In the genomic region with DNA sequence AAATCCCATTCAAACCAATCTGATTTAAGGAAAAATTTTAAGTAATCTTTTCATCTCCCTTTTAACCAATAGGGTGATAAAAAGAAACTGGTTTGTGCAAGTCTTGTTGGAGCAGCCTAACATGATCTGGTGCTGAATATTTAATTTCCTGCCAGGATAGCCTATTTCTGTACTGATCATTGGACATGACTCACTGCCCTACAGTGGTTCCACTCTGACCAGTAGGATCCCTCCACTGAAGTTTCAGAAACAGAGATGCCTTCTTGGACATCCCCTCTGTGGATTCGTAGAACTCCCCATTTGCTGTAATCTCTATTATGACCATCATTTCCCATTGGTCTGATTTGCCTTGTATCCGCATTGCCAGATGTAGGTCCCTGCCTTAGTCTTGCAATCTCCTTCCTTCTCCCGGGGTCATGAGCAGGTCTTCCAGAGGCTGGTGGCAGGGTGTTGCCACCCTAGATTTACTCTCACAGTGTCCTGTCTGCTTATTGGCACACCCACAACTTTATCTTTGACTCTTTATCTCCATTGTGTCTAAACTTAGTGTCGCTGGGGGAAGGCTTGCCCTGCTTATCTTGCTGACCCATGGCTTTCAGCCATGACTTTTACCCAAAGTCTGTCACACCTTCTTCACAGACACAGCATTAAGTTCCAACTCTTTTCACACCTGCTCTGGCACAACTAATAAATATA, we compare ENCODE assay signal across 16 cellular contexts. TPM values are rescaled to one million over a fixed set of nuclear protein-coding genes. Genes with fewer than 3 reads are reported as not detected.
DNase-seq lines count a peak whose midpoint lies in the region; ATAC-seq and TF ChIP-seq lines count a peak whose summit lies in the region.
"Had no signal": no experiment of that assay in that cellular context is flagged by ENCODE, and none has a peak within 500 bp of the region (broad histone marks: within the 10 kb centered on the region; RNA-seq: fewer than 3 reads in every experiment).

No MANE protein-coding gene starts in this region.

- no peak for TF ChIP-seq POLR2A in lower leg skin (IDR thresholded peaks at IDR 0.05)

- H3K9me3 ChIP-seq in PC-3 (ENCODE audit: low read length) (no peaks in the 10 kb centered on the region), right cardiac atrium (ENCODE audit: control insufficient read depth, low read length) (no peaks in the 10 kb centered on the region), upper lobe of right lung (no peaks in the 10 kb centered on the region)
- H3K9me3 ChIP-seq: Caco-2, SJCRH30 had no signal

- no peaks in the 10 kb centered on the region for H3K79me2 ChIP-seq in PC-3 (ENCODE audit: low read length)

- POLR2A ChIA-PET in PC-3 (lab: Charles Lee; ENCODE audit: unreplicated experiment): no interaction called here

- H2AFZ ChIP-seq in PC-3 (ENCODE audit: low read length): no peak overlapping the region

- H3K27me3 ChIP-seq in PC-3 (ENCODE audit: low read length): no peaks in the 10 kb centered on the region
- no peaks in the 10 kb centered on the region for H3K27me3 ChIP-seq in right cardiac atrium (ENCODE audit: control insufficient read depth, insufficient read depth)
- no peaks in the 10 kb centered on the region for H3K27me3 ChIP-seq in upper lobe of right lung
- H3K27me3 ChIP-seq: SJCRH30 had no signal

- H3K4me3 ChIP-seq in PC-3 (ENCODE audit: low read length): no peak overlapping the region
- no peak overlapping the region for H3K4me3 ChIP-seq in epithelial cell of esophagus (ENCODE audit: low read length)
- H3K4me3 ChIP-seq in right cardiac atrium (ENCODE audit: low read length): no peak overlapping the region
- H3K4me3 ChIP-seq in upper lobe of right lung: no peak overlapping the region
- no peak overlapping the region for H3K4me3 ChIP-seq in lower leg skin (ENCODE audit: low read depth, poor library complexity, severe bottlenecking)
- H3K4me3 ChIP-seq: SJCRH30 had no signal

- no peak overlapping the region for H3K9ac ChIP-seq in PC-3 (ENCODE audit: low read length)

- no peak for TF ChIP-seq CTCF in PC-3 (conservative IDR thresholded peaks at IDR 0.05; ENCODE audit: low read depth, low read length)
- no peak for TF ChIP-seq CTCF in epithelial cell of esophagus (IDR thresholded peaks at IDR 0.05; ENCODE audit: insufficient read depth, low read depth, low read length, missing control alignments)
- no peak for TF ChIP-seq CTCF in upper lobe of right lung (IDR thresholded peaks at IDR 0.05)
- no peak for TF ChIP-seq CTCF in lower leg skin (IDR thresholded peaks at IDR 0.05)

- H3K9me2 ChIP-seq in PC-3 (replicated peaks; ENCODE audit: low read length): no peaks in the 10 kb centered on the region

- BruUV-seq in PC-3 (replicated peaks; lab: Mats Ljungman, UMichigan): no TSS peak

- H3K27ac ChIP-seq in PC-3 (ENCODE audit: low read length): no peak overlapping the region
- H3K27ac ChIP-seq in right cardiac atrium (ENCODE audit: low read length): no peak overlapping the region
- no peak overlapping the region for H3K27ac ChIP-seq in upper lobe of right lung
- H3K27ac ChIP-seq: SJCRH30 had no signal

- ATAC-seq in PC-3 (no peak), right cardiac atrium (peak; percentile 84 to 92), upper lobe of right lung (peak; percentile 36), HG03571 (IDR thresholded peaks at IDR 0.05; ENCODE audit: unreplicated experiment) (no peak)

- no peaks in the 10 kb centered on the region; the same call in 1 of the 2 replicates for H3K4me1 ChIP-seq in PC-3 (ENCODE audit: insufficient read depth, low read length)
- peaks cover 4% of the 10 kb centered on the region for H3K4me1 ChIP-seq in right cardiac atrium (ENCODE audit: control insufficient read depth, insufficient read depth, low read length)
- H3K4me1 ChIP-seq in upper lobe of right lung: no peaks in the 10 kb centered on the region
- H3K4me1 ChIP-seq: Caco-2, SJCRH30 had no signal

- CTCF ChIA-PET in PC-3 (lab: Charles Lee): no interaction called here

- DNase-seq in PC-3 (peak; percentile 2), epithelial cell of esophagus (ENCODE audit: low read depth) (peak; percentile 28), right cardiac atrium (peak in 2 of 3 donors; percentile 28 to 46), upper lobe of right lung (no peak), lower leg skin (ENCODE audit: low spot score in 2 of 2) (no peak), globus pallidus (ENCODE audit: low spot score) (no peak)
- DNase-seq: Caco-2; CD4-positive, CD25-positive, alpha-beta regulatory T cell; DMS153; H9; NCI-H187; NCI-H446; NCI-H69; RPMI8226; SJCRH30 had no signal

- no peaks in the 10 kb centered on the region for H4K20me1 ChIP-seq in PC-3 (ENCODE audit: low read length)

- H3F3A ChIP-seq in PC-3 (ENCODE audit: low read length, unreplicated experiment): no peaks in the 10 kb centered on the region

- intact Hi-C loops in PC-3 (cut with micrococcal nuclease): no loop called here
- intact Hi-C loops in right cardiac atrium (cut with DNase I): no loop called here
- intact Hi-C loops in upper lobe of right lung (cut with DNase I): no loop called here
- intact Hi-C loops in lower leg skin (cut with DNase I; ENCODE audit: low total_unique reads): no loop called here

- H3K36me3 ChIP-seq in PC-3 (ENCODE audit: low read depth, low read length): no peaks in the 10 kb centered on the region
- no peaks in the 10 kb centered on the region for H3K36me3 ChIP-seq in upper lobe of right lung
- H3K36me3 ChIP-seq: SJCRH30 had no signal

- H3K4me2 ChIP-seq in PC-3 (ENCODE audit: low read length): no peak overlapping the region

- WGBS in right cardiac atrium: 56% methylated on average over 4 of the region's 4 CpGs
- WGBS in lower leg skin, 2 donors: 70 to 77% methylated on average over 4 of the region's 4 CpGs

RNA-seq across cellular contexts. Expression of gene SETBP1, which starts 12.3 kb away (rescaled TPM):
- 2.3 and 3.5 TPM in 2 replicates for total RNA-seq in PC-3 (2014; rRNA removed)
- 10 to 100 TPM; 16.4 to 24.1 (median 19.8) TPM for total RNA-seq in right cardiac atrium
- 2.0 TPM for polyA plus RNA-seq in right cardiac atrium
- 39.5 TPM for total RNA-seq in upper lobe of right lung
- total RNA-seq in lower leg skin: 10 to 100 TPM in 3 of 4 donors, 1 to 10 TPM in 1; 7.8 to 16.6 (median 11.7) TPM

Comparison
In these comparisons a context has a peak if more than half of its experiments do, and no peak if none do; other contexts are left out.
1. ATAC-seq: peak in right cardiac atrium (2 of 2) and upper lobe of right lung (single experiment); none in PC-3 (single experiment) and HG03571 (single experiment).
2. DNase-seq: peak in PC-3 (single experiment), epithelial cell of esophagus (single experiment) and right cardiac atrium (2 of 3); none in upper lobe of right lung (single experiment), lower leg skin (0 of 2) and globus pallidus (single experiment).